In the genomic region with DNA sequence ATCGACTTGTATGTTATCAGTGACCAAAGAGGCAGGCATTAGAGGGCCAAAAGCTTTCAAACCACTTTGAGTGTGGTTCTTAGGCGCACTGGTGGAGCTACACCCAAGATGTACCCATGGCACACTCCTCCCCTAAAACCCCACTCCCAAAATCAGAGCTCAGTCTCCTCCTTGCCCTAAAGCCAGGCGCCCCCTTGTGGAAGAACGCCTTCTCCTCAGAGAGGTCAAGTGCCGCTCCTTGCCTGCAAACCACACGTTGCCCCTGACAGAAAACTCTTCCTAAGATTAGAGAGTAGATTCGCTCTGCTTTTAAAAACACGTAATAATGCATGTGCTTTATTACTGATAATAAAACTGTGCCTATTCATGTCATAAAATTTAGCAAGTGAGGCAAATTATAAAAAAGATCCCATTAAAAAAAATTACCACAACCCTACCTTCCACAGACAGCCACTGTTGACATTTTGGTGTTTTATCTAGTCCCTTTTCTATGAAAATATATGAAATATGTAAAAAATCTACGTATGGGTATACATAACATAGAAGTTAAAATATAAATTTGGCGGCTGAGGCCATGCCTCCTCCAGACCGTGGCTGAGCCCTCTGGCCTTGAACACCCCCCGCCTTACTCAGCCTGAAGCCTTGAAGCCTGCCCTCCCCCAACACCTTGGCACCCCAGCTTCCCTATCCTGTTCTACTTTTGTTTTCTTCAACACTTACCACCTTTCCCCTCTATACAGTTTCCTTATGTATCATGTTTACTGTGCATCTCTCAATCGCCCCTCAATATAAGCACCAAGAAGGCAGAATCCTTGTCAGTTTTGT, we compare ENCODE assay signal across 1 cellular context.
TF ChIP-seq lines count a peak whose summit lies in the region.

No MANE protein-coding gene starts in this region.

TF ChIP-seq in HepG2, 621 proteins besides CTCF, POLR2A, EP300 and RAD21 (continued from another document and continues in another):
- TF ChIP-seq, protein P1, sequence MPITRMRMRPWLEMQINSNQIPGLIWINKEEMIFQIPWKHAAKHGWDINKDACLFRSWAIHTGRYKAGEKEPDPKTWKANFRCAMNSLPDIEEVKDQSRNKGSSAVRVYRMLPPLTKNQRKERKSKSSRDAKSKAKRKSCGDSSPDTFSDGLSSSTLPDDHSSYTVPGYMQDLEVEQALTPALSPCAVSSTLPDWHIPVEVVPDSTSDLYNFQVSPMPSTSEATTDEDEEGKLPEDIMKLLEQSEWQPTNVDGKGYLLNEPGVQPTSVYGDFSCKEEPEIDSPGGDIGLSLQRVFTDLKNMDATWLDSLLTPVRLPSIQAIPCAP (CRISPR knock-in tag; IDR thresholded peaks at IDR 0.05; ENCODE audit: low read depth), result no peak
- no peak for TF ChIP-seq ATM (IDR thresholded peaks at IDR 0.05; ENCODE audit: borderline replicate concordance)
- no peak for TF ChIP-seq EZH2 (conservative IDR thresholded peaks at IDR 0.05; ENCODE audit: low read depth, low read length)
- no peak for TF ChIP-seq DPF2 (CRISPR knock-in tag; IDR thresholded peaks at IDR 0.05; ENCODE audit: borderline replicate concordance, low read depth)
- TF ChIP-seq IKZF1 (IDR thresholded peaks at IDR 0.05), result no peak
- no peak for TF ChIP-seq SIN3A (IDR thresholded peaks at IDR 0.05; ENCODE audit: borderline replicate concordance, low read depth, low read length)
- no peak for TF ChIP-seq ZBTB38 (CRISPR knock-in tag; IDR thresholded peaks at IDR 0.05)
- TF ChIP-seq ZNF577 (CRISPR knock-in tag; IDR thresholded peaks at IDR 0.05; ENCODE audit: borderline replicate concordance, low read depth), result no peak
- TF ChIP-seq ZSCAN31 (CRISPR knock-in tag; IDR thresholded peaks at IDR 0.05; ENCODE audit: low read depth), result peak; percentile 43; the same call in 1 of the 2 replicates
- no peak for TF ChIP-seq ZNF350 (CRISPR knock-in tag; IDR thresholded peaks at IDR 0.05; ENCODE audit: borderline replicate concordance, low read depth)
- TF ChIP-seq CEBPZ (IDR thresholded peaks at IDR 0.05; ENCODE audit: low read length), result no peak
- TF ChIP-seq REPIN1 (CRISPR knock-in tag; IDR thresholded peaks at IDR 0.05; ENCODE audit: borderline replicate concordance, low read depth), result 0 out of 2 replicates have a peak, but pooled peaks have one; percentile 44
- TF ChIP-seq, protein P2, sequence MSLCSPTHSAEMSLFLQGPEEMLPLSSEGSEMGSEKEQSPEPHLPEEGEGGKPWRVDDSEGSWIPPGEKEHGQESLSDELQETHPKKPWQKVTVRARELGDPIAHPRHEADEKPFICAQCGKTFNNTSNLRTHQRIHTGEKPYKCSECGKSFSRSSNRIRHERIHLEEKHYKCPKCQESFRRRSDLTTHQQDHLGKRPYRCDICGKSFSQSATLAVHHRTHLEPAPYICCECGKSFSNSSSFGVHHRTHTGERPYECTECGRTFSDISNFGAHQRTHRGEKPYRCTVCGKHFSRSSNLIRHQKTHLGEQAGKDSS (CRISPR knock-in tag; IDR thresholded peaks at IDR 0.05; ENCODE audit: borderline replicate concordance, low read depth), result 0 out of 2 replicates have a peak, but pooled peaks have one; percentile 57
- TF ChIP-seq ZNF563 (CRISPR knock-in tag; IDR thresholded peaks at IDR 0.05), result no peak
- no peak for TF ChIP-seq ARNTL (CRISPR knock-in tag; IDR thresholded peaks at IDR 0.05)
- TF ChIP-seq ZFP37 (CRISPR knock-in tag; IDR thresholded peaks at IDR 0.05; ENCODE audit: borderline replicate concordance), result no peak
- no peak for TF ChIP-seq ERF (CRISPR knock-in tag; IDR thresholded peaks at IDR 0.05)
- TF ChIP-seq ZNF720 (CRISPR knock-in tag; IDR thresholded peaks at IDR 0.05), result no peak
- no peak for TF ChIP-seq ZNF614 (CRISPR knock-in tag; IDR thresholded peaks at IDR 0.05; ENCODE audit: borderline replicate concordance)
- TF ChIP-seq TMF1 (CRISPR knock-in tag; IDR thresholded peaks at IDR 0.05; ENCODE audit: low read depth), result no peak
- TF ChIP-seq, protein P3, sequence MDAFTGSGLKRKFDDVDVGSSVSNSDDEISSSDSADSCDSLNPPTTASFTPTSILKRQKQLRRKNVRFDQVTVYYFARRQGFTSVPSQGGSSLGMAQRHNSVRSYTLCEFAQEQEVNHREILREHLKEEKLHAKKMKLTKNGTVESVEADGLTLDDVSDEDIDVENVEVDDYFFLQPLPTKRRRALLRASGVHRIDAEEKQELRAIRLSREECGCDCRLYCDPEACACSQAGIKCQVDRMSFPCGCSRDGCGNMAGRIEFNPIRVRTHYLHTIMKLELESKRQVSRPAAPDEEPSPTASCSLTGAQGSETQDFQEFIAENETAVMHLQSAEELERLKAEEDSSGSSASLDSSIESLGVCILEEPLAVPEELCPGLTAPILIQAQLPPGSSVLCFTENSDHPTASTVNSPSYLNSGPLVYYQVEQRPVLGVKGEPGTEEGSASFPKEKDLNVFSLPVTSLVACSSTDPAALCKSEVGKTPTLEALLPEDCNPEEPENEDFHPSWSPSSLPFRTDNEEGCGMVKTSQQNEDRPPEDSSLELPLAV (CRISPR knock-in tag; conservative IDR thresholded peaks at IDR 0.05; ENCODE audit: low read depth), result no peak
- no peak for TF ChIP-seq ZNF496 (CRISPR knock-in tag; IDR thresholded peaks at IDR 0.05; ENCODE audit: insufficient replicate concordance)
- TF ChIP-seq BATF2 (CRISPR knock-in tag; IDR thresholded peaks at IDR 0.05), result no peak
- no peak for TF ChIP-seq ZNF431 (CRISPR knock-in tag; IDR thresholded peaks at IDR 0.05; ENCODE audit: borderline replicate concordance, low read depth)
- TF ChIP-seq ZNF367 (CRISPR knock-in tag; IDR thresholded peaks at IDR 0.05; ENCODE audit: borderline replicate concordance), result no peak
- no peak for TF ChIP-seq ZNF75D (CRISPR knock-in tag; IDR thresholded peaks at IDR 0.05; ENCODE audit: borderline replicate concordance)
- TF ChIP-seq ZNF44 (CRISPR knock-in tag; IDR thresholded peaks at IDR 0.05), result no peak
- no peak for TF ChIP-seq ZNF382 (CRISPR knock-in tag; IDR thresholded peaks at IDR 0.05; ENCODE audit: borderline replicate concordance)
- no peak for TF ChIP-seq ZNF678 (CRISPR knock-in tag; IDR thresholded peaks at IDR 0.05)
- TF ChIP-seq ZNF263 (CRISPR knock-in tag; IDR thresholded peaks at IDR 0.05), result no peak
- no peak for TF ChIP-seq SOX5 (CRISPR knock-in tag; IDR thresholded peaks at IDR 0.05; ENCODE audit: borderline replicate concordance)
- no peak for TF ChIP-seq ZNF326 (CRISPR knock-in tag; IDR thresholded peaks at IDR 0.05; ENCODE audit: borderline replicate concordance)
- peak; percentile 48; the same call in 1 of the 2 replicates for TF ChIP-seq ZNF501 (CRISPR knock-in tag; IDR thresholded peaks at IDR 0.05)
- 0 out of 2 replicates have a peak, but pooled peaks have one; percentile 27 for TF ChIP-seq HDAC1 (CRISPR knock-in tag; IDR thresholded peaks at IDR 0.05)
- TF ChIP-seq ZNF30 (CRISPR knock-in tag; IDR thresholded peaks at IDR 0.05), result no peak
- no peak for TF ChIP-seq MED8 (CRISPR knock-in tag; IDR thresholded peaks at IDR 0.05; ENCODE audit: insufficient replicate concordance)
- no peak for TF ChIP-seq ZC3H4 (CRISPR knock-in tag; IDR thresholded peaks at IDR 0.05; ENCODE audit: borderline replicate concordance)
- TF ChIP-seq ZBTB3 (CRISPR knock-in tag; IDR thresholded peaks at IDR 0.05; ENCODE audit: borderline replicate concordance, low read depth), result no peak
- TF ChIP-seq NCOA5 (CRISPR knock-in tag; IDR thresholded peaks at IDR 0.05), result no peak
- no peak for TF ChIP-seq ZNF264 (CRISPR knock-in tag; IDR thresholded peaks at IDR 0.05)
- no peak for TF ChIP-seq ZBTB2 (CRISPR knock-in tag; IDR thresholded peaks at IDR 0.05; ENCODE audit: low read depth)
- TF ChIP-seq SCMH1 (CRISPR knock-in tag; IDR thresholded peaks at IDR 0.05; ENCODE audit: borderline replicate concordance), result no peak
- no peak for TF ChIP-seq CBX1 (IDR thresholded peaks at IDR 0.05; ENCODE audit: low read depth)
- TF ChIP-seq ATF7-NPFF (CRISPR knock-in tag; IDR thresholded peaks at IDR 0.05; ENCODE audit: low read depth), result no peak
- TF ChIP-seq PAX8 (CRISPR knock-in tag; IDR thresholded peaks at IDR 0.05; ENCODE audit: borderline replicate concordance), result no peak
- no peak for TF ChIP-seq IKZF5 (CRISPR knock-in tag; IDR thresholded peaks at IDR 0.05)
- no peak for TF ChIP-seq ZNF7 (CRISPR knock-in tag; IDR thresholded peaks at IDR 0.05)
- TF ChIP-seq, protein P4, sequence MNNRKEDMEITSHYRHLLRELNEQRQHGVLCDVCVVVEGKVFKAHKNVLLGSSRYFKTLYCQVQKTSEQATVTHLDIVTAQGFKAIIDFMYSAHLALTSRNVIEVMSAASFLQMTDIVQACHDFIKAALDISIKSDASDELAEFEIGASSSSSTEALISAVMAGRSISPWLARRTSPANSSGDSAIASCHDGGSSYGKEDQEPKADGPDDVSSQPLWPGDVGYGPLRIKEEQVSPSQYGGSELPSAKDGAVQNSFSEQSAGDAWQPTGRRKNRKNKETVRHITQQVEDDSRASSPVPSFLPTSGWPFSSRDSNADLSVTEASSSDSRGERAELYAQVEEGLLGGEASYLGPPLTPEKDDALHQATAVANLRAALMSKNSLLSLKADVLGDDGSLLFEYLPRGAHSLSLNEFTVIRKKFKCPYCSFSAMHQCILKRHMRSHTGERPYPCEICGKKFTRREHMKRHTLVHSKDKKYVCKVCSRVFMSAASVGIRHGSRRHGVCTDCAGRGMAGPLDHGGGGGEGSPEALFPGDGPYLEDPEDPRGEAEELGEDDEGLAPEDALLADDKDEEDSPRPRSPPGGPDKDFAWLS (CRISPR knock-in tag; IDR thresholded peaks at IDR 0.05; ENCODE audit: borderline replicate concordance), result no peak
- TF ChIP-seq ZNF414 (CRISPR knock-in tag; IDR thresholded peaks at IDR 0.05), result no peak
- TF ChIP-seq ZNF468 (CRISPR knock-in tag; IDR thresholded peaks at IDR 0.05), result no peak
- TF ChIP-seq MTF2 (CRISPR knock-in tag; IDR thresholded peaks at IDR 0.05; ENCODE audit: borderline replicate concordance), result no peak
- no peak for TF ChIP-seq ZNF124 (CRISPR knock-in tag; IDR thresholded peaks at IDR 0.05)
